In genomic region chr5:149747141-149747832, GRCh38 we compare ENCODE assay signal across 11 cellular contexts. TPM values are rescaled to one million over a fixed set of nuclear protein-coding genes. Genes with fewer than 3 reads are reported as not detected.
DNase-seq lines count a peak whose midpoint lies in the region; ATAC-seq and TF ChIP-seq lines count a peak whose summit lies in the region.
"Had no signal": no experiment of that assay in that cellular context is flagged by ENCODE, and none has a peak within 500 bp of the region (broad histone marks: within the 10 kb centered on the region; RNA-seq: fewer than 3 reads in every experiment).

No MANE protein-coding gene starts in this region.

- intact Hi-C loops in Calu3 (cut with micrococcal nuclease; ENCODE audit: unreplicated experiment) (no loop called here), mammary epithelial cell (cut with micrococcal nuclease) (loop anchor here (2.0 kb wide), 1 partner anchor 16 kb away; the partner anchor contains the start of gene PPARGC1B), sciatic nerve (cut with DNase I) (no loop called here)
- intact Hi-C loops in activated T-helper 2 cell treated with anti-CD3 and anti-CD28 coated beads, Interferon-gamma antibody, Interleukin-2, Interleukin-4, amounts not matched to agents 10 μg/mL and 5 μg/mL and 100 μg/mL, durations not matched to agents 14 hours and 24 hours and 36 hours (cut with micrococcal nuclease) = no loop called here

- peak overlapping the region; percentile 24 for H3K4me3 Mint-ChIP-seq in Calu3 (ENCODE audit: low read depth, unreplicated experiment)
- H3K4me3 Mint-ChIP-seq in activated CD8-positive, alpha-beta T cell treated with anti-CD3 and anti-CD28 coated beads, Interleukin-2, amount 10 ng/mL, durations not matched to agents 7 days and 5 days = no peak overlapping the region
- no peak overlapping the region for H3K4me3 Mint-ChIP-seq in activated T-helper 2 cell treated with anti-CD3 and anti-CD28 coated beads, Interferon-gamma antibody, Interleukin-2, Interleukin-4, amounts not matched to agents 10 μg/mL and 5 μg/mL and 100 μg/mL, durations not matched to agents 14 hours and 24 hours and 36 hours (ENCODE audit: low read depth)

- DNase-seq in Calu3 (peak; percentile 88), mammary epithelial cell (peak; percentile 53), kidney glomerular epithelial cell (lab: John Stamatoyannopoulos, UW) (peak; percentile 9), renal cortical epithelial cell (ENCODE audit: low read depth) (peak; percentile 82), foreskin fibroblast (no peak), sciatic nerve (ENCODE audit: low spot score) (no peak)
- DNase-seq in activated CD8-positive, alpha-beta T cell treated with anti-CD3 and anti-CD28 coated beads, Interleukin-2, amount 10 ng/mL, durations not matched to agents 7 days and 5 days = no peak
- no peak for DNase-seq in activated T-helper 2 cell treated with anti-CD3 and anti-CD28 coated beads, Interferon-gamma antibody, Interleukin-2, Interleukin-4, amounts not matched to agents 10 μg/mL and 5 μg/mL and 100 μg/mL, durations not matched to agents 14 hours and 24 hours and 36 hours (ENCODE audit: low spot score)
- DNase-seq: hippocampal formation, NCI-H2107, T1000 had no signal

- in situ Hi-C loops in mammary epithelial cell (cut with MboI; ENCODE audit: low sequenced_read_pairs in 2 of 2) = no loop called here

- peak overlapping the region; percentile 18 for H3K27ac ChIP-seq in mammary epithelial cell (ENCODE audit: insufficient read depth, low read depth, low read length)

- peaks cover 56% of the 10 kb centered on the region for H3K4me1 Mint-ChIP-seq in Calu3 (ENCODE audit: low read depth, unreplicated experiment)
- H3K4me1 Mint-ChIP-seq in activated CD8-positive, alpha-beta T cell treated with anti-CD3 and anti-CD28 coated beads, Interleukin-2, amount 10 ng/mL, durations not matched to agents 7 days and 5 days (ENCODE audit: low read depth) = no peaks in the 10 kb centered on the region
- H3K4me1 Mint-ChIP-seq in activated T-helper 2 cell treated with anti-CD3 and anti-CD28 coated beads, Interferon-gamma antibody, Interleukin-2, Interleukin-4, amounts not matched to agents 10 μg/mL and 5 μg/mL and 100 μg/mL, durations not matched to agents 14 hours and 24 hours and 36 hours (ENCODE audit: low read depth) = peaks cover 6% of the 10 kb centered on the region

- no peaks in the 10 kb centered on the region for H3K9me3 ChIP-seq in mammary epithelial cell (replicated peaks; ENCODE audit: insufficient read depth, low read length)

- no peaks in the 10 kb centered on the region for H3K27me3 Mint-ChIP-seq in Calu3 (ENCODE audit: unreplicated experiment)
- no peaks in the 10 kb centered on the region for H3K27me3 Mint-ChIP-seq in activated CD8-positive, alpha-beta T cell treated with anti-CD3 and anti-CD28 coated beads, Interleukin-2, amount 10 ng/mL, durations not matched to agents 7 days and 5 days (ENCODE audit: low read depth)
- H3K27me3 Mint-ChIP-seq in activated T-helper 2 cell treated with anti-CD3 and anti-CD28 coated beads, Interferon-gamma antibody, Interleukin-2, Interleukin-4, amounts not matched to agents 10 μg/mL and 5 μg/mL and 100 μg/mL, durations not matched to agents 14 hours and 24 hours and 36 hours (ENCODE audit: low read depth) = no peaks in the 10 kb centered on the region

- POLR2A ChIA-PET in activated CD8-positive, alpha-beta T cell treated with anti-CD3 and anti-CD28 coated beads, Interleukin-2, amount 10 ng/mL, durations not matched to agents 7 days and 5 days (lab: Charles Lee) = interaction anchor here (0.6 to 0.7 kb wide), 2 partner anchors 8 to 30 kb away, joined by 3 read pairs; no protein-coding TSS in a partner anchor

- BruUV-seq in Calu3 (replicated peaks; lab: Mats Ljungman, UMichigan) (no TSS peak), mammary epithelial cell (replicated peaks; lab: Mats Ljungman, UMichigan) (no TSS peak)

- CTCF ChIA-PET in Calu3 (lab: Charles Lee) (interaction anchor here (0.6 to 1.7 kb wide), 8 partner anchors 10 to 460 kb away, joined by 3 to 15 read pairs (median 4); no protein-coding TSS in a partner anchor), mammary epithelial cell (lab: Charles Lee; ENCODE audit: low non-redundant PET) (interaction anchor here (0.6 kb wide), 1 partner anchor 17 kb away, joined by 3 read pairs; the partner anchor contains the start of gene PPARGC1B)
- CTCF ChIA-PET in activated CD8-positive, alpha-beta T cell treated with anti-CD3 and anti-CD28 coated beads, Interleukin-2, amount 10 ng/mL, durations not matched to agents 7 days and 5 days (lab: Charles Lee) = interaction anchor here (1.7 to 1.9 kb wide), 2 partner anchors 23 to 80 kb away, joined by 4 read pairs; no protein-coding TSS in a partner anchor

- dilution Hi-C loops in mammary epithelial cell (cut with HindIII; ENCODE audit: low sequenced_read_pairs) = no loop called here

- H4K20me1 ChIP-seq in mammary epithelial cell (ENCODE audit: insufficient read depth, low read length) = no peaks in the 10 kb centered on the region

- TF ChIP-seq CTCF in Calu3 (IDR thresholded peaks at IDR 0.05; ENCODE audit: unreplicated experiment) (no peak), mammary epithelial cell (conservative IDR thresholded peaks at IDR 0.05 in 1 of 2, IDR thresholded peaks at IDR 0.05 in 1 of 2; ENCODE audit: extremely low read depth in 1 of 2, insufficient read depth in 1 of 2, low read depth in 1 of 2, low read length in 2 of 2) (no peak), foreskin fibroblast (IDR thresholded peaks at IDR 0.05; ENCODE audit: low read depth, low read length) (no peak)

- no peak for ATAC-seq in activated CD8-positive, alpha-beta T cell treated with anti-CD3 and anti-CD28 coated beads, Interleukin-2, amount 10 ng/mL, durations not matched to agents 7 days and 5 days
- no peak for ATAC-seq in sciatic nerve

- no peaks in the 10 kb centered on the region for H3K9me3 Mint-ChIP-seq in Calu3 (ENCODE audit: low read depth, unreplicated experiment)
- H3K9me3 Mint-ChIP-seq in activated CD8-positive, alpha-beta T cell treated with anti-CD3 and anti-CD28 coated beads, Interleukin-2, amount 10 ng/mL, durations not matched to agents 7 days and 5 days (ENCODE audit: insufficient read depth) = no peaks in the 10 kb centered on the region
- no peaks in the 10 kb centered on the region for H3K9me3 Mint-ChIP-seq in activated T-helper 2 cell treated with anti-CD3 and anti-CD28 coated beads, Interferon-gamma antibody, Interleukin-2, Interleukin-4, amounts not matched to agents 10 μg/mL and 5 μg/mL and 100 μg/mL, durations not matched to agents 14 hours and 24 hours and 36 hours

- H3K9ac ChIP-seq in mammary epithelial cell (ENCODE audit: insufficient read depth, low read length) = no peak overlapping the region

- peak overlapping the region; percentile 50 for H3K27ac Mint-ChIP-seq in Calu3 (ENCODE audit: unreplicated experiment)
- no peak overlapping the region for H3K27ac Mint-ChIP-seq in activated CD8-positive, alpha-beta T cell treated with anti-CD3 and anti-CD28 coated beads, Interleukin-2, amount 10 ng/mL, durations not matched to agents 7 days and 5 days
- H3K27ac Mint-ChIP-seq in activated T-helper 2 cell treated with anti-CD3 and anti-CD28 coated beads, Interferon-gamma antibody, Interleukin-2, Interleukin-4, amounts not matched to agents 10 μg/mL and 5 μg/mL and 100 μg/mL, durations not matched to agents 14 hours and 24 hours and 36 hours = no peak overlapping the region

- H3K27me3 ChIP-seq in mammary epithelial cell (ENCODE audit: insufficient read depth, low read length) = no peaks in the 10 kb centered on the region

- H3K79me2 ChIP-seq in mammary epithelial cell (ENCODE audit: insufficient read depth, low read length) = peaks cover 59% of the 10 kb centered on the region

- peaks cover 25% of the 10 kb centered on the region for H3K4me1 ChIP-seq in mammary epithelial cell (ENCODE audit: insufficient read depth, low read length)

- 71% methylated on average over 4 of the region's 5 CpGs for WGBS in mammary epithelial cell (ENCODE audit: low coverage, missing lambda C conversion rate)

- H3K36me3 ChIP-seq in mammary epithelial cell (ENCODE audit: insufficient read depth, low read length) = no peaks in the 10 kb centered on the region

- H3K4me3 ChIP-seq in mammary epithelial cell (replicated peaks in 1 of 3; ENCODE audit: insufficient read depth in 1 of 3, low read depth in 2 of 3, low read length in 3 of 3) (no peak overlapping the region), foreskin fibroblast (ENCODE audit: low read depth in 1 of 2, low read length in 2 of 2) (no peak overlapping the region)

- H3K4me2 ChIP-seq in mammary epithelial cell (ENCODE audit: insufficient read depth, low read depth, low read length) = peak overlapping the region; percentile 49

- H2AFZ ChIP-seq in mammary epithelial cell (ENCODE audit: low read depth, low read length) = no peak overlapping the region

- peaks cover 4% of the 10 kb centered on the region for H3K36me3 Mint-ChIP-seq in Calu3 (ENCODE audit: insufficient read depth, unreplicated experiment)
- H3K36me3 Mint-ChIP-seq in activated CD8-positive, alpha-beta T cell treated with anti-CD3 and anti-CD28 coated beads, Interleukin-2, amount 10 ng/mL, durations not matched to agents 7 days and 5 days (ENCODE audit: low read depth) = peaks cover 3% of the 10 kb centered on the region
- no peaks in the 10 kb centered on the region for H3K36me3 Mint-ChIP-seq in activated T-helper 2 cell treated with anti-CD3 and anti-CD28 coated beads, Interferon-gamma antibody, Interleukin-2, Interleukin-4, amounts not matched to agents 10 μg/mL and 5 μg/mL and 100 μg/mL, durations not matched to agents 14 hours and 24 hours and 36 hours (ENCODE audit: low read depth)

RNA-seq across cellular contexts. Expression of gene PPARGC1B, which starts 17.2 kb away (rescaled TPM):
- 8.8 and 9.3 TPM in 2 replicates for total RNA-seq in Calu3 (2022)
- total RNA-seq in mammary epithelial cell = 1 to 10 TPM; 4.2 to 7.0 TPM
- polyA plus RNA-seq in mammary epithelial cell = 2.0 TPM
- 9.0 TPM for polyA minus RNA-seq in mammary epithelial cell
- 0.52 and 0.55 TPM in 2 replicates for total RNA-seq in renal cortical epithelial cell
- 1 to 10 TPM; 9.4 to 9.6 TPM for total RNA-seq in activated CD8-positive, alpha-beta T cell treated with anti-CD3 and anti-CD28 coated beads, Interleukin-2, amount 10 ng/mL, durations not matched to agents 7 days and 5 days
- total RNA-seq in activated T-helper 2 cell treated with anti-CD3 and anti-CD28 coated beads, Interferon-gamma antibody, Interleukin-2, Interleukin-4, amounts not matched to agents 10 μg/mL and 5 μg/mL and 100 μg/mL, durations not matched to agents 14 hours and 24 hours and 36 hours = 7.1 and 8.5 TPM in 2 replicates
- total RNA-seq in sciatic nerve = 3.2 TPM

Comparison
In these comparisons a context has a peak if more than half of its experiments do, and no peak if none do; other contexts are left out.
1. DNase-seq: peak in Calu3 (single experiment), mammary epithelial cell (single experiment), kidney glomerular epithelial cell (single experiment) and renal cortical epithelial cell (single experiment); none in activated CD8-positive, alpha-beta T cell treated with anti-CD3 and anti-CD28 coated beads, Interleukin-2, amount 10 ng/mL, durations not matched to agents 7 days and 5 days (single experiment), foreskin fibroblast (0 of 2), activated T-helper 2 cell treated with anti-CD3 and anti-CD28 coated beads, Interferon-gamma antibody, Interleukin-2, Interleukin-4, amounts not matched to agents 10 μg/mL and 5 μg/mL and 100 μg/mL, durations not matched to agents 14 hours and 24 hours and 36 hours (single experiment) and sciatic nerve (single experiment).